Comparison of ENCODE assay signal across 15 cellular contexts in genomic region chr11:71206186-71206585, GRCh38. TPM values are rescaled to one million over a fixed set of nuclear protein-coding genes. Genes with fewer than 3 reads are reported as not detected.
DNase-seq lines count a peak whose midpoint lies in the region; ATAC-seq, FAIRE-seq and TF ChIP-seq lines count a peak whose summit lies in the region.
"Had no signal": no experiment of that assay in that cellular context is flagged by ENCODE, and none has a peak within 500 bp of the region (broad histone marks: within the 10 kb centered on the region; RNA-seq: fewer than 3 reads in every experiment).

No MANE protein-coding gene starts in this region.

- H3K4me1 ChIP-seq in pancreas, result no peaks in the 10 kb centered on the region
- H3K4me1 ChIP-seq: esophagus squamous epithelium, right atrium auricular region had no signal

- H3K9me3 ChIP-seq in pancreas, result no peaks in the 10 kb centered on the region
- H3K9me3 ChIP-seq: esophagus squamous epithelium, right atrium auricular region had no signal

- peak; percentile 59 for DNase-seq in Caki2 (ENCODE audit: low read depth)
- DNase-seq in NCI-H2171 treated with DMSO at 0.1 percent for 48 hours (lab: John Stamatoyannopoulos, UW), result peak; percentile 85
- peak; percentile 57 for DNase-seq in glomerular visceral epithelial cell (ENCODE audit: extremely low spot score)
- peak in 1 of 6 donors; percentile 48 for DNase-seq in pancreas
- no peak for DNase-seq in kidney glomerular epithelial cell (lab: John Stamatoyannopoulos, UW)
- DNase-seq in activated effector memory CD4-positive, alpha-beta T cell treated with Interleukin-2 at 50 U/mL for 16 hours, result no peak
- DNase-seq in NCI-H1436 (lab: John Stamatoyannopoulos, UW), result no peak
- DNase-seq: brain microvascular endothelial cell; CD4-positive, CD25-positive, alpha-beta regulatory T cell; esophagus squamous epithelium; NCI-H526; SHP77 treated with DMSO at 0.1 percent for 48 hours had no signal

- FAIRE-seq in pancreas (lab: Jason Lieb, UNC), result no peak

- intact Hi-C loops in pancreas (cut with DNase I), result no loop called here

- whole genome bisulfite sequencing in pancreas, 2 donors, result 55 to 57% methylated on average over 17 of the region's 17 CpGs

- H3K27ac ChIP-seq in pancreas, result peak overlapping the region in 2 of 4 donors; percentile 8 to 16
- H3K27ac ChIP-seq: brain microvascular endothelial cell, esophagus squamous epithelium, right atrium auricular region had no signal

- TF ChIP-seq CTCF in pancreas (IDR thresholded peaks at IDR 0.05), result no peak

- ATAC-seq in pancreas (peak; percentile 47 to 61 (median 58)), GM21786 (IDR thresholded peaks at IDR 0.05; ENCODE audit: unreplicated experiment) (no peak)

- no peaks in the 10 kb centered on the region for H3K36me3 ChIP-seq in pancreas
- H3K36me3 ChIP-seq: brain microvascular endothelial cell, esophagus squamous epithelium, right atrium auricular region had no signal

- no peak overlapping the region for H3K4me3 ChIP-seq in pancreas
- H3K4me3 ChIP-seq: right atrium auricular region had no signal

- H3K27me3 ChIP-seq in pancreas, result no peaks in the 10 kb centered on the region
- H3K27me3 ChIP-seq: brain microvascular endothelial cell, right atrium auricular region had no signal

- in situ Hi-C loops in Caki2 (cut with HindIII; ENCODE audit: low pct_unique_long_range_greater_than_20kb, low sequenced_read_pairs), result no loop called here

RNA-seq across cellular contexts. Expression of gene SHANK2, which starts 46.2 kb away (rescaled TPM):
- 1.2 and 5.8 TPM in 2 replicates for total RNA-seq in Caki2 (2014; rRNA removed; shearing (Covaris generic); ENCODE audit: low replicate concordance)
- 10 to 100 TPM; 25.9 to 44.9 (median 33.7) TPM for total RNA-seq in pancreas
- 10 to 100 TPM in 1 of 2 donors, 1 to 10 TPM in 1; 8.4 to 25.7 TPM for polyA plus RNA-seq in pancreas
- total RNA-seq: CD4-positive, CD25-positive, alpha-beta regulatory T cell; M059J had no signal
- polyA plus RNA-seq: CD4-positive, CD25-positive, alpha-beta regulatory T cell had no signal

Comparison
In these comparisons a context has a peak if more than half of its experiments do, and no peak if none do; other contexts are left out.
1. DNase-seq: peak in Caki2 (single experiment), NCI-H2171 treated with DMSO at 0.1 percent for 48 hours (single experiment) and glomerular visceral epithelial cell (single experiment); none in kidney glomerular epithelial cell (single experiment), activated effector memory CD4-positive, alpha-beta T cell treated with Interleukin-2 at 50 U/mL for 16 hours (single experiment) and NCI-H1436 (single experiment).